Comparison of ENCODE assay signal across 29 cellular contexts in the genomic region with DNA sequence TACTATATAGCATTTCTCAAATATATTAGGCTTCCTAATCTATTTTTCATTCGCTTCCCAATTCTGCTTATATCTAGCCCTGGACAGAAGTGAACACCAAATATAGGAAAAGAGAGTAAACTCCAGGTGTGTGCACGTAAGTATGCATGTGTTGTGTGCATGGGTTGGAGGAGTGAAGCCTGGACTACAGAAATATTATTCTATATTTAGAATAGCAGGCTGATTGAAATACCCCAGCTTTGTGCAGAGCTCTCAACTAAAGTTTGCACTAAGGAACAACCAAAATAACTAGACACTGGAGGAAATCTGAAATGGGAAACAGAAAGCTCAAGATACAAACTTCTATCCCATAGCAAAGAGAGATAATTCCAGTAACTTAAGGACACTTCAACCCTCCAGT.
"Had no signal": no experiment of that assay in that cellular context is flagged by ENCODE, and none has a peak within 500 bp of the region (broad histone marks: within the 10 kb centered on the region; RNA-seq: fewer than 3 reads in every experiment).

No MANE protein-coding gene starts in this region.

- ATAC-seq: activated naive CD4-positive, alpha-beta T cell treated with anti-CD3 and anti-CD28 coated beads, Interleukin-2, amount 50 U/mL, for 72 hours; activated naive CD8-positive, alpha-beta T cell treated with anti-CD3 and anti-CD28 coated beads, Interleukin-2, amount 50 U/mL, for 24 hours; activated T-cell treated with anti-CD3 and anti-CD28 coated beads, Interleukin-2, amount 50 U/mL, for 4 hours; activated T-cell treated with anti-CD3 and anti-CD28 coated beads, Interleukin-2, amount 50 U/mL, for 72 hours; activated T-helper 17 cell treated with anti-CD3 and anti-CD28 coated beads, Interleukin-2, amount 50 U/mL, for 72 hours; body of pancreas had no signal

- DNase-seq: activated effector memory CD4-positive, alpha-beta T cell treated with anti-CD3 and anti-CD28 coated beads, Interleukin-2, amount 50 U/mL, for 16 hours; activated effector memory CD4-positive, alpha-beta T cell treated with Interleukin-2 at 50 U/mL for 16 hours; activated gamma-delta T cell; activated gamma-delta T cell treated with Interleukin-2 at 50 U/mL for 16 hours; activated naive CD4-positive, alpha-beta T cell; activated naive CD4-positive, alpha-beta T cell treated with anti-CD3 and anti-CD28 coated beads for 36 hours; activated naive CD4-positive, alpha-beta T cell treated with anti-CD3 and anti-CD28 coated beads, Interleukin-2, amount 10 ng/mL, durations not matched to agents 7 days and 5 days; activated naive CD4-positive, alpha-beta T cell treated with anti-CD3 and anti-CD28 coated beads, Interleukin-2, amount 50 U/mL, for 16 hours; activated naive CD4-positive, alpha-beta T cell treated with Interleukin-2 at 50 U/mL for 16 hours; activated naive CD8-positive, alpha-beta T cell treated with anti-CD3 and anti-CD28 coated beads for 36 hours; activated naive CD8-positive, alpha-beta T cell treated with anti-CD3 and anti-CD28 coated beads, Interleukin-2, amount 10 ng/mL, durations not matched to agents 7 days and 5 days; activated naive CD8-positive, alpha-beta T cell treated with anti-CD3 and anti-CD28 coated beads, Interleukin-2, amount 50 U/mL, for 24 hours; activated T-cell treated with anti-CD3 and anti-CD28 coated beads, Interleukin-2, amount 50 U/mL, for 1 hour; activated T-cell treated with anti-CD3 and anti-CD28 coated beads, Interleukin-2, amount 50 U/mL, for 24 hours; activated T-cell treated with anti-CD3 and anti-CD28 coated beads, Interleukin-2, amount 50 U/mL, for 4 hours; activated T-cell treated with anti-CD3 and anti-CD28 coated beads, Interleukin-2, amount 50 U/mL, for 48 hours; activated T-cell treated with anti-CD3 and anti-CD28 coated beads, Interleukin-2, amount 50 U/mL, for 72 hours; adrenal gland; amniotic stem cell; amygdala; anterior cingulate cortex; aorta; body of pancreas; brain microvascular endothelial cell; caudate nucleus; central memory CD4-positive, alpha-beta T cell; cerebellar nuclear complex had no signal
